In the genomic region with DNA sequence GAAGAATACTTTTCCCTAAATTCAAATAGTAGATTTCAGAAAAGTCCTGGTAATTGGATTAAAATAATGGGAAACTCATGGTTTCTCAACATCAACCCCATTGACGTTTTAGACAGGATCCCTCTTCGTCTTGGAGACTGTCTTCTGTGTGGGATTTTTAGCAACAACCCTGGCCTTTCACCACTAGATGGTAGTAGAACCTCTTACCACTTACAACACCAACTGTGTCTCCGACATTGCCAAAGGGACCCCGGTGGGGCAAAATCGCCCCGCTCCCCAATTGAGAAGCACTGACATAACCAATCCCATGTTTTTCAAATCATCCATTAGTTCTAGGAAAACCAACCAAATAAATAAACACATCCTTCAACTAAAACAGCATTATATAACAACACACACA, we compare ENCODE assay signal across 1 cellular context.
TF ChIP-seq lines count a peak whose summit lies in the region.

No MANE protein-coding gene starts in this region.

TF ChIP-seq in endothelial cell of umbilical vein, 7 proteins besides CTCF, POLR2A, EP300 and RAD21:
- TF ChIP-seq, protein P1, sequence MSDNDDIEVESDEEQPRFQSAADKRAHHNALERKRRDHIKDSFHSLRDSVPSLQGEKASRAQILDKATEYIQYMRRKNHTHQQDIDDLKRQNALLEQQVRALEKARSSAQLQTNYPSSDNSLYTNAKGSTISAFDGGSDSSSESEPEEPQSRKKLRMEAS (IDR thresholded peaks at IDR 0.05; ENCODE audit: insufficient read depth, insufficient read length): no peak
- TF ChIP-seq FOS (IDR thresholded peaks at IDR 0.05; ENCODE audit: borderline replicate concordance, insufficient read depth, low read length): no peak
- no peak for TF ChIP-seq POLR2AphosphoS5 (IDR thresholded peaks at IDR 0.05; ENCODE audit: insufficient read depth, low read depth, low read length)
- TF ChIP-seq GATA2 (IDR thresholded peaks at IDR 0.05; ENCODE audit: insufficient read depth, insufficient read length, low read depth, low read length): no peak
- no peak for TF ChIP-seq MYC (IDR thresholded peaks at IDR 0.05; ENCODE audit: low read depth, low read length)
- no peak for TF ChIP-seq EZH2 (IDR thresholded peaks at IDR 0.05; ENCODE audit: borderline replicate concordance, low read depth, low read length, severe bottlenecking)
- no peak for TF ChIP-seq JUN (IDR thresholded peaks at IDR 0.05; ENCODE audit: borderline replicate concordance, insufficient read depth, insufficient read length, low read depth)
